Comparison of ENCODE assay signal across 21 cellular contexts in the genomic region with DNA sequence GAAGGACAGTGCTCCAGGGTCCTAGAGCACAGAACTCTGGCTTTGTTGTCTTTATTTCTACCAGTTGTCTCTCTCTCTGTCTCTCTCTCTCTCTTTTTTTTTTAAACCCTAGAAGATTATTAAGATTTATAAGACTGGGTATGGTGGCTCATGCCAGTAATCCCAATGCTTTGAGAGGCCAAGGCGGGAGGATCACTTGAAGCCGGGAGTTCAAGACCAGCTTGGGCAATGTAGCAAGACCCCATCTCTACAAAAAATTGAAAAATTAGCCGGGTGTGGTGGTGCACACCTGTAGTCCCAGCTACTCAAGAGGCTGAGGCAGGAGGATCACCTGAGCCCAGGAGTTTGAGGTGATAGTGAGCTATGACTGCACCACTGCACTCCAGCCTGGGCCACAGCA.
"Had no signal": no experiment of that assay in that cellular context is flagged by ENCODE, and none has a peak within 500 bp of the region (broad histone marks: within the 10 kb centered on the region; RNA-seq: fewer than 3 reads in every experiment).

No MANE protein-coding gene starts in this region.

- H3K4me3 ChIP-seq: MG63, SJSA1, SK-N-MC had no signal

- H3K9me3 ChIP-seq: SJSA1 had no signal

- H3K36me3 ChIP-seq: MG63, SJSA1 had no signal

- H3K27me3 ChIP-seq: MG63, SJSA1 had no signal

- DNase-seq: IMR-90, Karpas-422, KG1, MG63, NCI-H1092 treated with DMSO at 0.1 percent for 48 hours, NCI-H1436, NCI-H187, NCI-H2029, NCI-H2081 treated with DMSO at 0.1 percent for 48 hours, NCI-H2171, NCI-H226, NCI-H446, NCI-H510A, NCI-H524 treated with DMSO at 0.1 percent for 48 hours, NCI-H69, NCI-H774, Right ventricle myocardium superior, RPMI8226, SIG-M5 had no signal

- H3K27ac ChIP-seq: SJSA1, SK-N-MC had no signal
